ENCODE assay signal across 16 cellular contexts in the genomic region with DNA sequence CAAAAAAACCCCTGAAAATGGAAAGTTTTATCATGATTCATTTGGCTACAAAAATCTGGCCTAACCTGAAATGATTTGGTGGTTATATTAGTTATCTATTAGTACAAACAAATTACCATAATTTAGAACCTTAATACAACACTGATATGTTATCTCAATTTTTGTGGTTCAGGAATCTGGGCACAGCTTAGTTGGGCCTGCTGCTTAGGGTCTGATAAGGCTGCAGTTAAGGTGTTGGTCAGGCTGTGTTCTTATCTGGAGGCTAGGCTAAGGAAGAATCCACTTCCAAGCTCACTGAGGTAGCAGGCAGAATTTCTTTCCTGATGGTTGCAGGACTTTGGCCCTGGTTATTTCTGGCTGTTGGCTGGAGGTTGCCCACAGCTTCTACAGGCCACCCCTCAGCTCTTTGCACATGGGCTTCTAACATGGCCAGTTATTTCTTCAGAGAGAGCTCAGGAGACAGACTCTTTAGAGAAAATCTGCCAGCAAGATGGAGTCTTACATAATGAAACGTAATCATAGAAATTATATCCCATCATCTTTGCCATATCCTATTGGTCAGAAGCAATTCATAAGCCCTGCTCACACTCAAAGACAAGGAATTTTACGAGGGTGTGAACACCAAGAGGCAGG. TPM values are rescaled to one million over a fixed set of nuclear protein-coding genes. Genes with fewer than 3 reads are reported as not detected.
DNase-seq lines count a peak whose midpoint lies in the region; ATAC-seq, FAIRE-seq and TF ChIP-seq lines count a peak whose summit lies in the region.
"Had no signal": no experiment of that assay in that cellular context is flagged by ENCODE, and none has a peak within 500 bp of the region (broad histone marks: within the 10 kb centered on the region; RNA-seq: fewer than 3 reads in every experiment).

No MANE protein-coding gene starts in this region.

- no TSS peak for BruUV-seq in K562 (replicated peaks; lab: Mats Ljungman, UMichigan)

- peaks cover 30 to 59% (median 32%) of the 10 kb centered on the region in 4 donors for H3K4me1 Mint-ChIP-seq in CD4-positive, alpha-beta memory T cell
- peaks cover 31 to 54% (median 46%) of the 10 kb centered on the region in 3 donors for H3K4me1 Mint-ChIP-seq in T-cell

- H3K4me3 ChIP-seq in CD4-positive, alpha-beta memory T cell (ENCODE audit: low read length in 2 of 2) = no peak overlapping the region
- H3K4me3 ChIP-seq in K562 (no peak overlapping the region), stomach (no peak overlapping the region), esophagus squamous epithelium (no peak overlapping the region)
- H3K4me3 ChIP-seq: SJCRH30 had no signal

- H3K9me1 ChIP-seq in K562 (ENCODE audit: control insufficient read depth, insufficient read depth, low read length) = no peaks in the 10 kb centered on the region

- 80% methylated on average over 2 of the region's 2 CpGs for WGBS in K562 (ENCODE audit: insufficient coverage, low coverage, missing lambda C conversion rate)
- WGBS in stomach, 5 donors = 60 to 80% (median 73%) methylated on average over 2 of the region's 2 CpGs
- 89 to 94% methylated on average over 2 of the region's 2 CpGs for WGBS in esophagus squamous epithelium, 2 donors

- H3K9ac ChIP-seq in K562 (ENCODE audit: insufficient read depth in 1 of 2, low read depth in 2 of 2, low read length in 2 of 2) = no peak overlapping the region

- intact Hi-C loops in CD4-positive, alpha-beta memory T cell (cut with micrococcal nuclease) = no loop called here
- intact Hi-C loops in K562 (cut with micrococcal nuclease) (no loop called here), stomach (cut with DNase I; ENCODE audit: low total_unique reads) (no loop called here), esophagus squamous epithelium (cut with DNase I) (no loop called here)

- no peak for DNase-seq in CD4-positive, alpha-beta memory T cell
- DNase-seq in T-cell = no peak
- DNase-seq in K562 (ENCODE audit: extremely low read depth in 1 of 4, low spot score in 3 of 4) = peak; percentile 41 to 71 (median 51)
- DNase-seq in stomach = peak; percentile 34
- DNase-seq in T-helper 9 cell = no peak
- no peak for DNase-seq in esophagus squamous epithelium (lab: John Stamatoyannopoulos, UW)
- DNase-seq: ACHN; CD8-positive, alpha-beta T cell; GOT3; NCI-H1105; NCI-H1694 treated with DMSO at 0.1 percent for 48 hours; NCI-H524 treated with DMSO at 0.1 percent for 48 hours; SJCRH30 had no signal

- CTCF ChIA-PET in CD4-positive, alpha-beta memory T cell (lab: Charles Lee; ENCODE audit: partially characterized antibody) = interaction anchor here (1.4 to 6.3 kb wide), 2 partner anchors 19 to 30 kb away, joined by 4 to 32 read pairs; no protein-coding TSS in a partner anchor
- CTCF ChIA-PET in T-cell (lab: Charles Lee) = interaction anchor here in 1 of 2 donors (0.8 kb wide), 1 partner anchor 12 kb away, joined by 3 read pairs; no protein-coding TSS in a partner anchor
- CTCF ChIA-PET in K562 (lab: Yijun Ruan, JAX; ENCODE audit: low intra/inter-chr PET ratio) = no interaction called here

- peaks cover 10% of the 10 kb centered on the region for H4K20me1 ChIP-seq in K562 (replicated peaks; ENCODE audit: control insufficient read depth, insufficient read depth, low read length)

- H3K27me3 ChIP-seq in CD4-positive, alpha-beta memory T cell (ENCODE audit: insufficient read depth, low read length) = no peaks in the 10 kb centered on the region
- no peaks in the 10 kb centered on the region for H3K27me3 ChIP-seq in K562 (ENCODE audit: control insufficient read depth in 2 of 2, insufficient read depth in 2 of 2, low read length in 2 of 2)
- H3K27me3 ChIP-seq in stomach = no peaks in the 10 kb centered on the region
- no peaks in the 10 kb centered on the region for H3K27me3 ChIP-seq in esophagus squamous epithelium
- H3K27me3 ChIP-seq: SJCRH30 had no signal

- no peak for FAIRE-seq in K562 (lab: Jason Lieb, UNC)
- FAIRE-seq: HTR-8/SVneo had no signal

- TF ChIP-seq POLR2A in K562 (conservative IDR thresholded peaks at IDR 0.05) (no peak), stomach (IDR thresholded peaks at IDR 0.05) (no peak), esophagus squamous epithelium (IDR thresholded peaks at IDR 0.05) (no peak)

- no peak overlapping the region for H3K27ac ChIP-seq in CD4-positive, alpha-beta memory T cell (ENCODE audit: low read depth, low read length)
- H3K27ac ChIP-seq in K562 (ENCODE audit: extremely low read depth, low read depth, low read length) = no peak overlapping the region
- H3K27ac ChIP-seq in stomach = peak overlapping the region in 2 of 5 donors; percentile 2 to 11
- H3K27ac ChIP-seq in esophagus squamous epithelium = no peak overlapping the region
- H3K27ac ChIP-seq: SJCRH30 had no signal

- ATAC-seq in T-cell (replicated peaks in 1 of 4) = no peak
- peak; percentile 48 for ATAC-seq in K562
- no peak for ATAC-seq in HG02970 (IDR thresholded peaks at IDR 0.05; ENCODE audit: low FRiP score, unreplicated experiment)
- ATAC-seq: CD8-positive, alpha-beta T cell; HCT116 had no signal

- peaks cover 25% of the 10 kb centered on the region for H3K4me1 ChIP-seq in CD4-positive, alpha-beta memory T cell (ENCODE audit: insufficient read depth, low read length)
- H3K4me1 ChIP-seq in K562 (replicated peaks in 1 of 2; ENCODE audit: control insufficient read depth in 2 of 2, insufficient read depth in 2 of 2, low read length in 2 of 2) (peaks cover 8 to 19% of the 10 kb centered on the region in 2 experiments), stomach (peaks cover 13 to 60% (median 34%) of the 10 kb centered on the region in 4 donors), esophagus squamous epithelium (peaks cover 0 to 22% (median 6%) of the 10 kb centered on the region in 3 donors)

- TF ChIP-seq RAD21 in K562 (CRISPR knock-in tag; conservative IDR thresholded peaks at IDR 0.05 in 1 of 2, IDR thresholded peaks at IDR 0.05 in 1 of 2) = no peak

- in situ Hi-C loops in K562 (cut with MboI) = no loop called here

- POLR2A ChIA-PET in CD4-positive, alpha-beta memory T cell (lab: Charles Lee; ENCODE audit: partially characterized antibody) = interaction anchor here (0.8 to 1.8 kb wide), 2 partner anchors 11 to 1841 kb away, joined by 3 to 5 read pairs; a partner anchor contains a TSS
- POLR2A ChIA-PET in T-cell (lab: Charles Lee) (no interaction called here), K562 (lab: Yijun Ruan, JAX) (interaction anchor here (0.9 to 1.8 kb wide), 7 partner anchors 8 to 224 kb away, joined by 3 to 6 read pairs (median 4); a partner anchor contains a TSS)

- no peaks in the 10 kb centered on the region for H3K9me3 Mint-ChIP-seq in CD4-positive, alpha-beta memory T cell
- H3K9me3 Mint-ChIP-seq in T-cell = no peaks in the 10 kb centered on the region
- H3K9me3 Mint-ChIP-seq: CD8-positive, alpha-beta T cell had no signal

- peak overlapping the region in 6 of 7 donors; percentile 7 to 70 (median 40) for H3K27ac Mint-ChIP-seq in CD4-positive, alpha-beta memory T cell
- peak overlapping the region; percentile 47 to 48 for H3K27ac Mint-ChIP-seq in T-cell

- no peaks in the 10 kb centered on the region for H3K9me3 ChIP-seq in CD4-positive, alpha-beta memory T cell (ENCODE audit: control insufficient read depth in 1 of 2, low read length in 2 of 2)
- H3K9me3 ChIP-seq in K562 (replicated peaks; ENCODE audit: control insufficient read depth, insufficient read depth, low read depth, low read length) (no peaks in the 10 kb centered on the region), stomach (no peaks in the 10 kb centered on the region), esophagus squamous epithelium (no peaks in the 10 kb centered on the region)
- H3K9me3 ChIP-seq: SJCRH30 had no signal

- H3K4me3 Mint-ChIP-seq in CD4-positive, alpha-beta memory T cell = no peak overlapping the region
- H3K4me3 Mint-ChIP-seq in T-cell = no peak overlapping the region
- H3K4me3 Mint-ChIP-seq: CD8-positive, alpha-beta T cell had no signal

- peaks cover 63 to 81% of the 10 kb centered on the region in 2 donors for H3K36me3 Mint-ChIP-seq in CD4-positive, alpha-beta memory T cell
- H3K36me3 Mint-ChIP-seq in T-cell = peaks cover 66% of the 10 kb centered on the region

- no peak overlapping the region for H3K4me2 ChIP-seq in K562 (ENCODE audit: insufficient read depth, low read length)

- no peaks in the 10 kb centered on the region for H3K79me2 ChIP-seq in K562 (ENCODE audit: control insufficient read depth, insufficient read depth, low read length)

- peak; percentile 87 for TF ChIP-seq EP300 in K562 (IDR thresholded peaks at IDR 0.05; ENCODE audit: low read length)
- no peak for TF ChIP-seq EP300 in stomach (IDR thresholded peaks at IDR 0.05)

- no peak for TF ChIP-seq CTCF in K562 (IDR thresholded peaks at IDR 0.05 in 2 of 3, conservative IDR thresholded peaks at IDR 0.05 in 1 of 3; ENCODE audit: insufficient read depth in 2 of 3, low read depth in 1 of 3, low read length in 3 of 3)
- no peak for TF ChIP-seq CTCF in stomach (IDR thresholded peaks at IDR 0.05)
- TF ChIP-seq CTCF in esophagus squamous epithelium (IDR thresholded peaks at IDR 0.05) = no peak

- H2AFZ ChIP-seq in K562 (ENCODE audit: low read depth, low read length) = no peak overlapping the region

- no peaks in the 10 kb centered on the region for H3K27me3 Mint-ChIP-seq in CD4-positive, alpha-beta memory T cell
- no peaks in the 10 kb centered on the region for H3K27me3 Mint-ChIP-seq in T-cell

- H3K36me3 ChIP-seq in CD4-positive, alpha-beta memory T cell (ENCODE audit: insufficient read depth, low read length) = peaks cover 78% of the 10 kb centered on the region
- H3K36me3 ChIP-seq in K562 (ENCODE audit: control insufficient read depth, insufficient read depth, low read length) = peaks cover 71% of the 10 kb centered on the region
- H3K36me3 ChIP-seq in stomach = peaks cover 37 to 100% (median 99%) of the 10 kb centered on the region in 4 donors
- peaks cover 34 to 100% (median 44%) of the 10 kb centered on the region in 3 donors for H3K36me3 ChIP-seq in esophagus squamous epithelium

RNA-seq across cellular contexts. Expression of a gene that starts 11.4 kb away (rescaled TPM):
- total RNA-seq in CD4-positive, alpha-beta memory T cell = 10 to 100 TPM; 37.7 TPM
- 10 to 100 TPM in 1 of 2 donors, 1 to 10 TPM in 1; 4.5 to 10.0 TPM for polyA plus RNA-seq in CD4-positive, alpha-beta memory T cell
- total RNA-seq in T-cell (10 to 100 TPM; 20.5 to 29.3 (median 26.2) TPM), K562 (2014; rRNA removed) (4.4 and 4.8 TPM in 2 replicates), K562 (2014; rRNA removed; fragmentation: Illumina TruSeq; extraction: Trizol) (6.5 and 7.3 TPM in 2 replicates), K562 (2015; rRNA removed; fragmentation: Illumina TruSeq; extraction: Trizol) (6.1 and 6.7 TPM in 2 replicates), K562 (2021) (5.3 and 6.3 TPM in 2 replicates), stomach (10 to 100 TPM in 2 of 5 donors, 1 to 10 TPM in 3; 4.1 to 11.3 (median 7.8) TPM), esophagus squamous epithelium (1 to 10 TPM; 7.7 to 9.0 (median 8.5) TPM)
- total RNA-seq in K562 (2011; cell fraction: chromatin; rRNA removed; ENCODE audit: low replicate concordance) = 7.8 and 13.4 TPM in 2 replicates
- total RNA-seq in K562 (2011; cell fraction: nucleolus; rRNA removed) = 4.8 and 5.9 TPM in 2 replicates
- 8.2 and 15.0 TPM in 2 replicates for total RNA-seq in K562 (2011; cell fraction: nucleoplasm; rRNA removed)
- polyA plus RNA-seq in K562 (2011; rRNA removed) (4.8 and 6.7 TPM in 2 replicates), K562 (2014; fragmentation: Illumina TruSeq; extraction: Trizol) (5.9 and 6.6 TPM in 2 replicates), K562 (2014; fragmentation: Nextera tagmentation; extraction: Ambion mirVana) (1 to 10 TPM; 1.7 to 2.3 TPM), K562 (2014; rRNA removed) (5.2 and 5.7 TPM in 2 replicates), stomach (1 to 10 TPM; 3.7 to 4.4 (median 4.1) TPM)
- polyA plus RNA-seq in K562 (2011; cell fraction: cytosol; rRNA removed) = 2.0 and 2.8 TPM in 2 replicates
- polyA plus RNA-seq in K562 (2011; cell fraction: nucleus; rRNA removed) = 6.6 and 8.0 TPM in 2 replicates
- 3.9 and 8.4 TPM in 2 replicates for polyA plus RNA-seq in K562 (2012)
- polyA minus RNA-seq in K562 (2011; rRNA and poly(A)+ RNA removed) = 7.4 and 7.6 TPM in 2 replicates
- 2.9 and 3.2 TPM in 2 replicates for polyA minus RNA-seq in K562 (2011; cell fraction: cytosol; rRNA and poly(A)+ RNA removed)
- polyA minus RNA-seq in K562 (2011; cell fraction: nucleus; rRNA and poly(A)+ RNA removed) = 5.3 and 6.3 TPM in 2 replicates

RNA-seq across cellular contexts. Expression of a gene that starts 43.5 kb away (rescaled TPM):
- not detected for total RNA-seq in CD4-positive, alpha-beta memory T cell
- not detected for polyA plus RNA-seq in CD4-positive, alpha-beta memory T cell
- not detected for total RNA-seq in T-cell
- total RNA-seq in K562 (2011; cell fraction: chromatin; rRNA removed; ENCODE audit: low replicate concordance) = not detected in 2 replicates
- not detected in 2 replicates for total RNA-seq in K562 (2011; cell fraction: nucleolus; rRNA removed)
- not detected in 2 replicates for total RNA-seq in K562 (2011; cell fraction: nucleoplasm; rRNA removed)
- not detected in 2 replicates for total RNA-seq in K562 (2014; rRNA removed)
- total RNA-seq in K562 (2014; rRNA removed; fragmentation: Illumina TruSeq; extraction: Trizol) = not detected in 2 replicates
- not detected in 2 replicates for total RNA-seq in K562 (2015; rRNA removed; fragmentation: Illumina TruSeq; extraction: Trizol)
- total RNA-seq in K562 (2021) = not detected in 2 replicates
- polyA plus RNA-seq in K562 (2011; rRNA removed) = not detected in 2 replicates
- not detected in 2 replicates for polyA plus RNA-seq in K562 (2011; cell fraction: cytosol; rRNA removed)
- polyA plus RNA-seq in K562 (2011; cell fraction: nucleus; rRNA removed) = not detected in 2 replicates
- not detected in 2 replicates for polyA plus RNA-seq in K562 (2012)
- polyA plus RNA-seq in K562 (2014; fragmentation: Illumina TruSeq; extraction: Trizol) = not detected in 2 replicates
- polyA plus RNA-seq in K562 (2014; fragmentation: Nextera tagmentation; extraction: Ambion mirVana) = not detected
- not detected in 2 replicates for polyA plus RNA-seq in K562 (2014; rRNA removed)
- not detected in 2 replicates for polyA minus RNA-seq in K562 (2011; rRNA and poly(A)+ RNA removed)
- polyA minus RNA-seq in K562 (2011; cell fraction: cytosol; rRNA and poly(A)+ RNA removed) = not detected in 2 replicates
- polyA minus RNA-seq in K562 (2011; cell fraction: nucleus; rRNA and poly(A)+ RNA removed) = not detected in 2 replicates
- not detected for total RNA-seq in stomach
- polyA plus RNA-seq in stomach = not detected
- not detected for total RNA-seq in esophagus squamous epithelium
- total RNA-seq: CD8-positive, alpha-beta T cell; SJCRH30 had no signal

Comparison
In these comparisons a context has a peak if more than half of its experiments do, and no peak if none do; other contexts are left out.
1. DNase-seq: peak in K562 (4 of 4) and stomach (single experiment); none in CD4-positive, alpha-beta memory T cell (0 of 5), T-cell (0 of 34), T-helper 9 cell (single experiment) and esophagus squamous epithelium (single experiment).
2. POLR2A ChIA-PET loops: an anchor here in CD4-positive, alpha-beta memory T cell (0.8 to 1.8 kb wide) and K562 (0.9 to 1.8 kb wide); none called in T-cell.